22 cellular contexts compared by ENCODE assay signal in genomic region chrX:134545524-134545923, GRCh38.
DNase-seq lines count a peak whose midpoint lies in the region; ATAC-seq and TF ChIP-seq lines count a peak whose summit lies in the region.
"Had no signal": no experiment of that assay in that cellular context is flagged by ENCODE, and none has a peak within 500 bp of the region (broad histone marks: within the 10 kb centered on the region; RNA-seq: fewer than 3 reads in every experiment).

No MANE protein-coding gene starts in this region.

- peak; percentile 47 for DNase-seq in right atrium auricular region (ENCODE audit: low spot score)
- no peak for DNase-seq in heart right ventricle
- no peak for DNase-seq in foreskin fibroblast
- DNase-seq in neural crest cell (ENCODE audit: low read depth, low spot score): no peak
- no peak for DNase-seq in ecto neural progenitor cell (ENCODE audit: low spot score)
- DNase-seq in hypothalamus (lab: John Stamatoyannopoulos, UW): no peak
- DNase-seq: 8988T; activated CD4-positive, alpha-beta T cell treated with anti-CD3 and anti-CD28 coated beads for 36 hours; effector memory CD4-positive, alpha-beta T cell; heart left ventricle; MG63; T-helper 1 cell had no signal

- H3K9me3 ChIP-seq in right atrium auricular region (no peaks in the 10 kb centered on the region), heart right ventricle (no peaks in the 10 kb centered on the region)
- H3K9me3 ChIP-seq: heart left ventricle, MG63 had no signal

- no peak overlapping the region for H3K27ac Mint-ChIP-seq in neural crest cell (ENCODE audit: unreplicated experiment)
- H3K27ac Mint-ChIP-seq: activated CD4-positive, alpha-beta T cell treated with anti-CD3 and anti-CD28 coated beads for 36 hours; activated naive CD8-positive, alpha-beta T cell; stimulated activated naive CD8-positive, alpha-beta T cell treated with anti-CD3 and anti-CD28 coated beads, Interleukin-15, Interleukin-2, amounts not matched to agents 100 ng/mL and 50 ng/mL, for 24 hours had no signal

- H3K4me3 Mint-ChIP-seq in neural crest cell: peak overlapping the region; percentile 50
- H3K4me3 Mint-ChIP-seq: activated CD4-positive, alpha-beta T cell treated with anti-CD3 and anti-CD28 coated beads for 36 hours; activated naive CD8-positive, alpha-beta T cell; stimulated activated naive CD8-positive, alpha-beta T cell treated with anti-CD3 and anti-CD28 coated beads, Interleukin-15, Interleukin-2, amounts not matched to agents 100 ng/mL and 50 ng/mL, for 24 hours had no signal

- no peaks in the 10 kb centered on the region for H3K9me3 Mint-ChIP-seq in neural crest cell
- H3K9me3 Mint-ChIP-seq: stimulated activated naive CD8-positive, alpha-beta T cell treated with anti-CD3 and anti-CD28 coated beads, Interleukin-15, Interleukin-2, amounts not matched to agents 100 ng/mL and 50 ng/mL, for 24 hours had no signal

- intact Hi-C loops in heart right ventricle (cut with DNase I): no loop called here

- peaks cover 0 to 4% of the 10 kb centered on the region in 2 donors for H3K4me1 ChIP-seq in right atrium auricular region
- H3K4me1 ChIP-seq in heart right ventricle: peaks cover 0 to 45% (median 0%) of the 10 kb centered on the region in 9 donors
- H3K4me1 ChIP-seq: parathyroid adenoma had no signal

- H3K27me3 Mint-ChIP-seq in neural crest cell (ENCODE audit: low read depth): peaks cover 28% of the 10 kb centered on the region

- TF ChIP-seq CTCF in right atrium auricular region (IDR thresholded peaks at IDR 0.05) (no peak), heart right ventricle (IDR thresholded peaks at IDR 0.05) (no peak), foreskin fibroblast (IDR thresholded peaks at IDR 0.05; ENCODE audit: low read depth, low read length) (no peak), neural crest cell (conservative IDR thresholded peaks at IDR 0.05) (no peak)

- H3K27me3 ChIP-seq in right atrium auricular region (peaks cover 0 to 15% of the 10 kb centered on the region in 2 donors), heart right ventricle (peaks cover 0 to 71% (median 17%) of the 10 kb centered on the region in 7 donors)
- H3K27me3 ChIP-seq: MG63 had no signal

- no peaks in the 10 kb centered on the region for H3K36me3 Mint-ChIP-seq in neural crest cell (ENCODE audit: low read depth)
- H3K36me3 Mint-ChIP-seq: activated naive CD8-positive, alpha-beta T cell had no signal

- WGBS in heart right ventricle, 2 donors: 54 to 62% methylated on average over 19 to 20 of the region's 20 CpGs

- H3K27ac ChIP-seq in right atrium auricular region (no peak overlapping the region), heart right ventricle (no peak overlapping the region)
- H3K27ac ChIP-seq: BLaER1, HL-60, parathyroid adenoma had no signal

- no peak overlapping the region for H3K4me3 ChIP-seq in right atrium auricular region
- peak overlapping the region in 1 of 10 donors; percentile 47 for H3K4me3 ChIP-seq in heart right ventricle
- peak overlapping the region; percentile 57 to 88 for H3K4me3 ChIP-seq in foreskin fibroblast (ENCODE audit: low read depth in 1 of 2, low read length in 2 of 2)
- H3K4me3 ChIP-seq: BLaER1, lung, MG63, skin epidermis had no signal

- H3K36me3 ChIP-seq in right atrium auricular region: no peaks in the 10 kb centered on the region
- H3K36me3 ChIP-seq in heart right ventricle: no peaks in the 10 kb centered on the region
- H3K36me3 ChIP-seq: BLaER1, heart left ventricle had no signal

- ATAC-seq in heart right ventricle (no peak), HG03571 (IDR thresholded peaks at IDR 0.05; ENCODE audit: unreplicated experiment) (no peak), HG03039 (IDR thresholded peaks at IDR 0.05; ENCODE audit: unreplicated experiment) (no peak)
- ATAC-seq: activated CD4-positive, alpha-beta T cell treated with anti-CD3 and anti-CD28 coated beads for 36 hours; Right ventricle myocardium inferior had no signal

- H3K4me1 Mint-ChIP-seq in neural crest cell: peaks cover 31% of the 10 kb centered on the region

Comparison
In these comparisons a context has a peak if more than half of its experiments do, and no peak if none do; other contexts are left out.
1. H3K4me3 ChIP-seq: peak in foreskin fibroblast (2 of 2); none in right atrium auricular region (0 of 2).